Comparison of ENCODE assay signal across 1 cellular context in the genomic region with DNA sequence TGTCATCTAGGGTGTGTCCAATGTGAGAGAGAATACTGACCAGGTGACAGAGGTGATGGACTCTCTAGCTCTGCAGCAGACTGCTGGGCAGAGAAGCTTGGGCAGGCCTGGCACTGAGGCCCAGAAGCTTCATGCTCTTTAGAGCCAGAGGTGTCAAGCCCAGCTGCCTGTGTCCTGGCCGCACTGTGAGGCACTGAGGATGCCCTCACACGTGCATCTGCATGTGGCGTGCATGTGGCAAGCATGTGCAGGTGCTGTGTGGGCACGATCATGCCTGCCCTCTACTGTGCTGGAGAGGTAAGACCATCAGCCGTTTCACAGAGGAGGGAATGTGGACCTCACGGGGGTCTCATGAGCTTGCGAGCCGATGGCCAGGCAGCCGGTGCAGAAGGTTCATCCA.
TF ChIP-seq lines count a peak whose summit lies in the region.

No MANE protein-coding gene starts in this region.

TF ChIP-seq in K562, 482 proteins besides CTCF, POLR2A, EP300 and RAD21 (continued from another document):
- TF ChIP-seq, protein P1, sequence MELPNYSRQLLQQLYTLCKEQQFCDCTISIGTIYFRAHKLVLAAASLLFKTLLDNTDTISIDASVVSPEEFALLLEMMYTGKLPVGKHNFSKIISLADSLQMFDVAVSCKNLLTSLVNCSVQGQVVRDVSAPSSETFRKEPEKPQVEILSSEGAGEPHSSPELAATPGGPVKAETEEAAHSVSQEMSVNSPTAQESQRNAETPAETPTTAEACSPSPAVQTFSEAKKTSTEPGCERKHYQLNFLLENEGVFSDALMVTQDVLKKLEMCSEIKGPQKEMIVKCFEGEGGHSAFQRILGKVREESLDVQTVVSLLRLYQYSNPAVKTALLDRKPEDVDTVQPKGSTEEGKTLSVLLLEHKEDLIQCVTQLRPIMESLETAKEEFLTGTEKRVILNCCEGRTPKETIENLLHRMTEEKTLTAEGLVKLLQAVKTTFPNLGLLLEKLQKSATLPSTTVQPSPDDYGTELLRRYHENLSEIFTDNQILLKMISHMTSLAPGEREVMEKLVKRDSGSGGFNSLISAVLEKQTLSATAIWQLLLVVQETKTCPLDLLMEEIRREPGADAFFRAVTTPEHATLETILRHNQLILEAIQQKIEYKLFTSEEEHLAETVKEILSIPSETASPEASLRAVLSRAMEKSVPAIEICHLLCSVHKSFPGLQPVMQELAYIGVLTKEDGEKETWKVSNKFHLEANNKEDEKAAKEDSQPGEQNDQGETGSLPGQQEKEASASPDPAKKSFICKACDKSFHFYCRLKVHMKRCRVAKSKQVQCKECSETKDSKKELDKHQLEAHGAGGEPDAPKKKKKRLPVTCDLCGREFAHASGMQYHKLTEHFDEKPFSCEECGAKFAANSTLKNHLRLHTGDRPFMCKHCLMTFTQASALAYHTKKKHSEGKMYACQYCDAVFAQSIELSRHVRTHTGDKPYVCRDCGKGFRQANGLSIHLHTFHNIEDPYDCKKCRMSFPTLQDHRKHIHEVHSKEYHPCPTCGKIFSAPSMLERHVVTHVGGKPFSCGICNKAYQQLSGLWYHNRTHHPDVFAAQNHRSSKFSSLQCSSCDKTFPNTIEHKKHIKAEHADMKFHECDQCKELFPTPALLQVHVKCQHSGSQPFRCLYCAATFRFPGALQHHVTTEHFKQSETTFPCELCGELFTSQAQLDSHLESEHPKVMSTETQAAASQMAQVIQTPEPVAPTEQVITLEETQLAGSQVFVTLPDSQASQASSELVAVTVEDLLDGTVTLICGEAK (IDR thresholded peaks at IDR 0.05), result no peak
- TF ChIP-seq, protein P1 (CRISPR knock-in tag; IDR thresholded peaks at IDR 0.05), result no peak
- TF ChIP-seq ILF3 (IDR thresholded peaks at IDR 0.05; ENCODE audit: borderline replicate concordance), result no peak
- no peak for TF ChIP-seq FOXA3 (CRISPR knock-in tag; conservative IDR thresholded peaks at IDR 0.05 in 1 of 2, IDR thresholded peaks at IDR 0.05 in 1 of 2)
- TF ChIP-seq KAT8 (IDR thresholded peaks at IDR 0.05; ENCODE audit: low read depth), result no peak
- TF ChIP-seq TEAD2 (tag; IDR thresholded peaks at IDR 0.05), result no peak
- TF ChIP-seq, protein P2, sequence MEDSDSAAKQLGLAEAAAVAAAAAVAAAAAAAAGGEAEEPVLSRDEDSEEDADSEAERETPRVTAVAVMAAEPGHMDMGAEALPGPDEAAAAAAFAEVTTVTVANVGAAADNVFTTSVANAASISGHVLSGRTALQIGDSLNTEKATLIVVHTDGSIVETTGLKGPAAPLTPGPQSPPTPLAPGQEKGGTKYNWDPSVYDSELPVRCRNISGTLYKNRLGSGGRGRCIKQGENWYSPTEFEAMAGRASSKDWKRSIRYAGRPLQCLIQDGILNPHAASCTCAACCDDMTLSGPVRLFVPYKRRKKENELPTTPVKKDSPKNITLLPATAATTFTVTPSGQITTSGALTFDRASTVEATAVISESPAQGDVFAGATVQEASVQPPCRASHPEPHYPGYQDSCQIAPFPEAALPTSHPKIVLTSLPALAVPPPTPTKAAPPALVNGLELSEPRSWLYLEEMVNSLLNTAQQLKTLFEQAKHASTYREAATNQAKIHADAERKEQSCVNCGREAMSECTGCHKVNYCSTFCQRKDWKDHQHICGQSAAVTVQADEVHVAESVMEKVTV (CRISPR knock-in tag; IDR thresholded peaks at IDR 0.05), result no peak
- no peak for TF ChIP-seq FOXK1 (CRISPR knock-in tag; IDR thresholded peaks at IDR 0.05; ENCODE audit: borderline replicate concordance)
- peak; percentile 53 for TF ChIP-seq SETDB1 (IDR thresholded peaks at IDR 0.05; ENCODE audit: low read length)
- TF ChIP-seq STAG1 (CRISPR knock-in tag; IDR thresholded peaks at IDR 0.05; ENCODE audit: borderline replicate concordance), result no peak
- TF ChIP-seq FOXK2 (conservative IDR thresholded peaks at IDR 0.05 in 1 of 2, IDR thresholded peaks at IDR 0.05 in 1 of 2; ENCODE audit: low read depth in 2 of 2), result no peak
- TF ChIP-seq HOMEZ (CRISPR knock-in tag; IDR thresholded peaks at IDR 0.05), result no peak
- TF ChIP-seq, protein P3, sequence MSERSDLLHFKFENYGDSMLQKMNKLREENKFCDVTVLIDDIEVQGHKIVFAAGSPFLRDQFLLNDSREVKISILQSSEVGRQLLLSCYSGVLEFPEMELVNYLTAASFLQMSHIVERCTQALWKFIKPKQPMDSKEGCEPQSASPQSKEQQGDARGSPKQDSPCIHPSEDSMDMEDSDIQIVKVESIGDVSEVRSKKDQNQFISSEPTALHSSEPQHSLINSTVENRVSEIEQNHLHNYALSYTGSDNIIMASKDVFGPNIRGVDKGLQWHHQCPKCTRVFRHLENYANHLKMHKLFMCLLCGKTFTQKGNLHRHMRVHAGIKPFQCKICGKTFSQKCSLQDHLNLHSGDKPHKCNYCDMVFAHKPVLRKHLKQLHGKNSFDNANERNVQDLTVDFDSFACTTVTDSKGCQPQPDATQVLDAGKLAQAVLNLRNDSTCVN (CRISPR knock-in tag; IDR thresholded peaks at IDR 0.05), result no peak
- TF ChIP-seq POLR2B (IDR thresholded peaks at IDR 0.05; ENCODE audit: low read depth, partially characterized antibody), result peak; percentile 45
- TF ChIP-seq, protein P4, sequence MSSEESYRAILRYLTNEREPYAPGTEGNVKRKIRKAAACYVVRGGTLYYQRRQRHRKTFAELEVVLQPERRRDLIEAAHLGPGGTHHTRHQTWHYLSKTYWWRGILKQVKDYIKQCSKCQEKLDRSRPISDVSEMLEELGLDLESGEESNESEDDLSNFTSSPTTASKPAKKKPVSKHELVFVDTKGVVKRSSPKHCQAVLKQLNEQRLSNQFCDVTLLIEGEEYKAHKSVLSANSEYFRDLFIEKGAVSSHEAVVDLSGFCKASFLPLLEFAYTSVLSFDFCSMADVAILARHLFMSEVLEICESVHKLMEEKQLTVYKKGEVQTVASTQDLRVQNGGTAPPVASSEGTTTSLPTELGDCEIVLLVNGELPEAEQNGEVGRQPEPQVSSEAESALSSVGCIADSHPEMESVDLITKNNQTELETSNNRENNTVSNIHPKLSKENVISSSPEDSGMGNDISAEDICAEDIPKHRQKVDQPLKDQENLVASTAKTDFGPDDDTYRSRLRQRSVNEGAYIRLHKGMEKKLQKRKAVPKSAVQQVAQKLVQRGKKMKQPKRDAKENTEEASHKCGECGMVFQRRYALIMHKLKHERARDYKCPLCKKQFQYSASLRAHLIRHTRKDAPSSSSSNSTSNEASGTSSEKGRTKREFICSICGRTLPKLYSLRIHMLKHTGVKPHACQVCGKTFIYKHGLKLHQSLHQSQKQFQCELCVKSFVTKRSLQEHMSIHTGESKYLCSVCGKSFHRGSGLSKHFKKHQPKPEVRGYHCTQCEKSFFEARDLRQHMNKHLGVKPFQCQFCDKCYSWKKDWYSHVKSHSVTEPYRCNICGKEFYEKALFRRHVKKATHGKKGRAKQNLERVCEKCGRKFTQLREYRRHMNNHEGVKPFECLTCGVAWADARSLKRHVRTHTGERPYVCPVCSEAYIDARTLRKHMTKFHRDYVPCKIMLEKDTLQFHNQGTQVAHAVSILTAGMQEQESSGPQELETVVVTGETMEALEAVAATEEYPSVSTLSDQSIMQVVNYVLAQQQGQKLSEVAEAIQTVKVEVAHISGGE (CRISPR knock-in tag; IDR thresholded peaks at IDR 0.05), result no peak
- no peak for TF ChIP-seq ZBTB8A (IDR thresholded peaks at IDR 0.05; ENCODE audit: partially characterized antibody)
- TF ChIP-seq POLR2G (IDR thresholded peaks at IDR 0.05; ENCODE audit: low read depth, low read length), result peak; percentile 75
- 0 out of 2 replicates have a peak, but pooled peaks have one; percentile 87 for TF ChIP-seq STAT6 (CRISPR knock-in tag; IDR thresholded peaks at IDR 0.05)
- TF ChIP-seq ZNF347 (CRISPR knock-in tag; IDR thresholded peaks at IDR 0.05; ENCODE audit: low read depth), result no peak
- TF ChIP-seq ZBTB49 (CRISPR knock-in tag; IDR thresholded peaks at IDR 0.05; ENCODE audit: borderline replicate concordance), result no peak
- no peak for TF ChIP-seq ZNF121 (CRISPR knock-in tag; conservative IDR thresholded peaks at IDR 0.05)
- no peak for TF ChIP-seq DLX4 (CRISPR knock-in tag; IDR thresholded peaks at IDR 0.05)
- no peak for TF ChIP-seq ZNF280B (CRISPR knock-in tag; IDR thresholded peaks at IDR 0.05)
- no peak for TF ChIP-seq CEBPB (tag; IDR thresholded peaks at IDR 0.05)
- TF ChIP-seq BDP1 (IDR thresholded peaks at IDR 0.05; ENCODE audit: insufficient read depth, insufficient read length), result no peak
